In the genomic region with DNA sequence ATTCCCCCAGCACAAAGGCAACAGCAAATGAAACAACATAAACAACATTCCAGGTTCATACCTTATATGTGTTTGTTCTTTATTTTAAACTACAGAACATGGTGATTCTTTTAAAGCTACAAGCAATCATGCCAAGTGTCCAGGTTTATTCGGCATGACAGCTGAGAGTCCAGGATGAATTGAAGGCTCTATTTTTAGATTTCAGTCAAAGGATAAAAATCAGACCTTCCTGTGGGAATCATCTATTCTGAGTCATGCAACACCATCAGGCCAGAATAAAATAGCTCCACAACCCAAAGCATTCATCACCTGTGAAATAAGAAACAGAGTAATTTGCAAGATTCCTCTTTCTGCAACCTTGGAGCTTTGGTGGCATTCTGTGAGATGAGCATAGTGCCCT, we compare ENCODE assay signal across 18 cellular contexts.
DNase-seq lines count a peak whose midpoint lies in the region; ATAC-seq and TF ChIP-seq lines count a peak whose summit lies in the region.
"Had no signal": no experiment of that assay in that cellular context is flagged by ENCODE, and none has a peak within 500 bp of the region (broad histone marks: within the 10 kb centered on the region; RNA-seq: fewer than 3 reads in every experiment).

No MANE protein-coding gene starts in this region.

- H3K4me3 ChIP-seq in heart left ventricle, result no peak overlapping the region
- H3K4me3 ChIP-seq: GM12878, GM23338 had no signal

- H3K27me3 ChIP-seq in heart left ventricle, result no peaks in the 10 kb centered on the region

- H3K27ac Mint-ChIP-seq in effector memory CD8-positive, alpha-beta T cell, result no peak overlapping the region
- H3K27ac Mint-ChIP-seq: CD4-positive, alpha-beta memory T cell; GM23338; H9 had no signal

- in situ Hi-C loops in G401 (cut with HindIII; ENCODE audit: low sequenced_read_pairs), result no loop called here

- no peaks in the 10 kb centered on the region for H3K4me1 Mint-ChIP-seq in effector memory CD8-positive, alpha-beta T cell (ENCODE audit: low read depth in 2 of 2)
- H3K4me1 Mint-ChIP-seq: CD4-positive, alpha-beta memory T cell; GM23338; H9 had no signal

- no peak overlapping the region for H3K4me3 Mint-ChIP-seq in effector memory CD8-positive, alpha-beta T cell
- H3K4me3 Mint-ChIP-seq: CD4-positive, alpha-beta memory T cell; GM23338; H9 had no signal

- no peaks in the 10 kb centered on the region for H3K4me1 ChIP-seq in heart left ventricle

- no peak for TF ChIP-seq POLR2A in heart left ventricle (IDR thresholded peaks at IDR 0.05)

- no peaks in the 10 kb centered on the region for H3K36me3 ChIP-seq in heart left ventricle

- no peaks in the 10 kb centered on the region for H3K36me3 Mint-ChIP-seq in effector memory CD8-positive, alpha-beta T cell (ENCODE audit: insufficient read depth)
- H3K36me3 Mint-ChIP-seq: CD4-positive, alpha-beta memory T cell had no signal

- no peaks in the 10 kb centered on the region for H3K27me3 Mint-ChIP-seq in effector memory CD8-positive, alpha-beta T cell
- H3K27me3 Mint-ChIP-seq: CD4-positive, alpha-beta memory T cell had no signal

- no peak for ATAC-seq in effector memory CD8-positive, alpha-beta T cell (replicated peaks)
- ATAC-seq in heart left ventricle, result no peak
- ATAC-seq: GM12878, GM23338, HCT116 had no signal

- no peak for TF ChIP-seq CTCF in heart left ventricle (IDR thresholded peaks at IDR 0.05)

- H3K9me3 Mint-ChIP-seq in effector memory CD8-positive, alpha-beta T cell, result peaks cover 0 to 11% of the 10 kb centered on the region in 2 donors
- H3K9me3 Mint-ChIP-seq: GM23338, H9 had no signal

- intact Hi-C loops in heart left ventricle (cut with DNase I), result no loop called here

- WGBS in heart left ventricle, 4 donors, result 17 to 39% (median 28%) methylated on average over 1 of the region's 1 CpG

- H3K9me3 ChIP-seq in heart left ventricle, result no peaks in the 10 kb centered on the region

- DNase-seq in G401 (ENCODE audit: low spot score) (peak; percentile 89), amniotic epithelial cell (ENCODE audit: low read depth) (peak; percentile 49), cerebellum (ENCODE audit: low spot score) (peak; percentile 74), retina (peak; percentile 12), heart left ventricle (no peak)
- DNase-seq in effector CD4-positive, alpha-beta T cell, result no peak
- DNase-seq in effector memory CD8-positive, alpha-beta T cell, result no peak
- DNase-seq: 8988T; Calu3; CD4-positive, alpha-beta memory T cell; COR-L47; DMS153; DND-41; GDM1; H9 had no signal

- no peak overlapping the region for H3K27ac ChIP-seq in heart left ventricle

Comparison
In these comparisons a context has a peak if more than half of its experiments do, and no peak if none do; other contexts are left out.
1. DNase-seq: peak in G401 (single experiment), amniotic epithelial cell (single experiment), cerebellum (single experiment) and retina (single experiment); none in effector CD4-positive, alpha-beta T cell (single experiment), effector memory CD8-positive, alpha-beta T cell (0 of 3) and heart left ventricle (0 of 5).